ENCODE assay signal across 8 cellular contexts in genomic region chr6:2791124-2792050, GRCh38. TPM values are rescaled to one million over a fixed set of nuclear protein-coding genes. Genes with fewer than 3 reads are reported as not detected.
DNase-seq lines count a peak whose midpoint lies in the region; ATAC-seq, FAIRE-seq and TF ChIP-seq lines count a peak whose summit lies in the region.

No MANE protein-coding gene starts in this region.

- peak overlapping the region; percentile 80 for H3K27ac Mint-ChIP-seq in activated naive CD8-positive, alpha-beta T cell treated with anti-CD3 and anti-CD28 coated beads, Interleukin-2, amount 10 ng/mL, durations not matched to agents 7 days and 5 days

- FAIRE-seq in RCC 7860 (lab: Jason Lieb, UNC) = peak; percentile 66

- H3K27ac ChIP-seq in ovary = no peak overlapping the region

- peak; percentile 68 for TF ChIP-seq CTCF in GM12864 (IDR thresholded peaks at IDR 0.05; ENCODE audit: low read depth, low read length, missing control alignments)
- TF ChIP-seq CTCF in ovary (IDR thresholded peaks at IDR 0.05) = peak; percentile 17 to 63 (median 54)

- H3K4me1 ChIP-seq in ovary (ENCODE audit: insufficient read depth) = peaks cover 1% of the 10 kb centered on the region

- no peaks in the 10 kb centered on the region for H3K9me3 Mint-ChIP-seq in activated naive CD8-positive, alpha-beta T cell treated with anti-CD3 and anti-CD28 coated beads, Interleukin-2, amount 10 ng/mL, durations not matched to agents 7 days and 5 days

- 49 to 52% (median 49%) methylated on average over 12 of the region's 12 CpGs for WGBS in ovary, 3 donors

- POLR2A ChIA-PET in activated naive CD8-positive, alpha-beta T cell treated with anti-CD3 and anti-CD28 coated beads, Interleukin-2, amount 10 ng/mL, durations not matched to agents 7 days and 5 days (lab: Charles Lee) = interaction anchor here (0.5 to 4.6 kb wide), 14 partner anchors 26 to 262 kb away, joined by 3 to 29 read pairs (median 4); partner anchors contain the start of genes SERPINB1, SERPINB9 and WRNIP1

- H3K9me3 ChIP-seq in ovary = no peaks in the 10 kb centered on the region

- H3K27me3 ChIP-seq in ovary = no peaks in the 10 kb centered on the region

- no peaks in the 10 kb centered on the region for H3K27me3 Mint-ChIP-seq in activated naive CD8-positive, alpha-beta T cell treated with anti-CD3 and anti-CD28 coated beads, Interleukin-2, amount 10 ng/mL, durations not matched to agents 7 days and 5 days

- no peak for TF ChIP-seq EP300 in ovary (IDR thresholded peaks at IDR 0.05)

- no peak for TF ChIP-seq POLR2A in ovary (IDR thresholded peaks at IDR 0.05)

- intact Hi-C loops in head of caudate nucleus (cut with DNase I) (loop anchor here (10.0 kb wide), 2 partner anchors 53 to 143 kb away; partner anchors contain the start of gene SERPINB1), ovary (cut with DNase I) (loop anchor here in 2 of 4 donors (5.0 kb wide), 1 partner anchor 141 kb away; no protein-coding TSS in a partner anchor)

- H3K36me3 Mint-ChIP-seq in activated naive CD8-positive, alpha-beta T cell treated with anti-CD3 and anti-CD28 coated beads, Interleukin-2, amount 10 ng/mL, durations not matched to agents 7 days and 5 days = peaks cover 11% of the 10 kb centered on the region

- H3K4me3 ChIP-seq in GM12864 (ENCODE audit: low read depth, low read length) = no peak overlapping the region
- H3K4me3 ChIP-seq in ovary = no peak overlapping the region

- H3K4me3 Mint-ChIP-seq in activated naive CD8-positive, alpha-beta T cell treated with anti-CD3 and anti-CD28 coated beads, Interleukin-2, amount 10 ng/mL, durations not matched to agents 7 days and 5 days = peak overlapping the region; percentile 46

- DNase-seq in 8988T (peak; percentile 86), GM12864 (ENCODE audit: low read depth) (peak; percentile 22), HT-29 (ENCODE audit: low spot score) (peak; percentile 93), RCC 7860 (ENCODE audit: low spot score) (peak; percentile 59), head of caudate nucleus (peak in 39 of 42 donors; percentile 34 to 90 (median 69)), ovary (peak; percentile 39 to 67 (median 43))
- DNase-seq in activated naive CD8-positive, alpha-beta T cell treated with anti-CD3 and anti-CD28 coated beads, Interleukin-2, amount 10 ng/mL, durations not matched to agents 7 days and 5 days = no peak

- peak; percentile 75 for ATAC-seq in activated naive CD8-positive, alpha-beta T cell treated with anti-CD3 and anti-CD28 coated beads, Interleukin-2, amount 10 ng/mL, durations not matched to agents 7 days and 5 days (ENCODE audit: low read depth)
- no peak for ATAC-seq in GM21737 (IDR thresholded peaks at IDR 0.05; ENCODE audit: unreplicated experiment)

- peaks cover 25% of the 10 kb centered on the region for H3K4me1 Mint-ChIP-seq in activated naive CD8-positive, alpha-beta T cell treated with anti-CD3 and anti-CD28 coated beads, Interleukin-2, amount 10 ng/mL, durations not matched to agents 7 days and 5 days

- H3K36me3 ChIP-seq in ovary = no peaks in the 10 kb centered on the region

RNA-seq across cellular contexts. Expression of gene WRNIP1, which starts 26.2 kb away (rescaled TPM):
- 92.6 and 103 TPM in 2 replicates for total RNA-seq in HT-29 (2014; rRNA removed; shearing (Covaris generic))
- total RNA-seq in activated naive CD8-positive, alpha-beta T cell treated with anti-CD3 and anti-CD28 coated beads, Interleukin-2, amount 10 ng/mL, durations not matched to agents 7 days and 5 days = 10 to 100 TPM; 45.4 to 46.7 TPM
- 10 to 100 TPM; 30.4 to 73.4 (median 34.6) TPM for total RNA-seq in ovary
- 10 to 100 TPM; 33.9 to 39.5 TPM for polyA plus RNA-seq in ovary

RNA-seq across cellular contexts. Expression of gene MYLK4, which starts 40.7 kb away (rescaled TPM):
- total RNA-seq in HT-29 (2014; rRNA removed; shearing (Covaris generic)) = 0.03 and 0.08 TPM in 2 replicates
- total RNA-seq in activated naive CD8-positive, alpha-beta T cell treated with anti-CD3 and anti-CD28 coated beads, Interleukin-2, amount 10 ng/mL, durations not matched to agents 7 days and 5 days = under 1 TPM; 0.33 to 0.62 TPM
- total RNA-seq in ovary = under 1 TPM; 0.24 to 0.83 (median 0.50) TPM
- polyA plus RNA-seq in ovary = under 1 TPM; 0.38 to 0.52 TPM

RNA-seq across cellular contexts. Expression of gene SERPINB1, which starts 50.3 kb away (rescaled TPM):
- total RNA-seq in HT-29 (2014; rRNA removed; shearing (Covaris generic)) = 75.5 and 93.2 TPM in 2 replicates
- 10 to 100 TPM; 58.6 to 59.8 TPM for total RNA-seq in activated naive CD8-positive, alpha-beta T cell treated with anti-CD3 and anti-CD28 coated beads, Interleukin-2, amount 10 ng/mL, durations not matched to agents 7 days and 5 days
- 10 to 100 TPM; 13.5 to 38.1 (median 27.7) TPM for total RNA-seq in ovary
- 10 to 100 TPM; 25.9 to 57.0 TPM for polyA plus RNA-seq in ovary
